Comparison of ENCODE assay signal across 8 cellular contexts in the genomic region with DNA sequence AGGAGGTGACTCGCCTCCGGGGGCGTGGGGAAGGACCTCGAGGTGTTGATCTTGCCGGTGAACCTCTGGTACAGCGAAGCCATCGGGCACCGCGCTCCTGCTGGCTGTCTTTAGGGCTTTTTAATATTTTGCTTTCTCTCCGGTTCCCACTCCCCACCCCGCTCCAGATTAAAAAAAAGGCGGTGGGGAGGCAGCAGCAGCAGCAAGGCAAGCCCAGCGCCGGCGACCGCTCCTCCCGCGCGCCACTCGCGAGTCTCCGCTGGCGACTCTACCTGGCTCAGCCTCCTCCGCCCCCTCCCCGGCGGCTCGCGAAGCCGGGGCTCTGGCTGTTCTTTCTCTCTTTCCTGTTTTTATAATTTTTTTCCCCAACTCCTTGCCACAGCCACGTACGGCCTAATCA.
A peak's percentile ranks its signal among the peaks of the same experiment; 100 is the strongest.
DNase-seq lines count a peak whose midpoint lies in the region; ATAC-seq and TF ChIP-seq lines count a peak whose summit lies in the region.
"Not testable (repeated sequence)": the region's sequence is repeated elsewhere in the genome, so short reads cannot be mapped to it uniquely, and the experiment has no call there.

No MANE protein-coding gene starts in this region.

- not testable (repeated sequence) for H4K20me1 ChIP-seq in neural progenitor cell (ENCODE audit: low read depth)

- H3K9me3 ChIP-seq in BE2C; HUES48 (ENCODE audit: control insufficient read depth, insufficient read depth, low read length); T-helper 17 cell (ENCODE audit: control insufficient read depth, low read length, poor library complexity, severe bottlenecking); ectodermal cell (ENCODE audit: control insufficient read depth, low read length); iPS-18a (ENCODE audit: control insufficient read depth, low read depth, low read length); neural progenitor cell (ENCODE audit: low read depth): not testable (repeated sequence)

- not testable (repeated sequence) for DNase-seq in BE2C; T-helper 17 cell; stimulated activated naive B cell treated with anti-CD40 and anti-IgM and Interleukin-4, amounts not matched to agents 10 μg/mL and 1 μg/mL and 100 μg/mL, for 72 hours
- DNase-seq in activated naive CD4-positive, alpha-beta T cell treated with anti-CD3 and anti-CD28 coated beads for 36 hours, result peak; percentile 14
- peak; percentile 21 for DNase-seq in neural progenitor cell (ENCODE audit: low spot score)

- not testable (repeated sequence) for TF ChIP-seq CTCF in BE2C (IDR thresholded peaks at IDR 0.05; ENCODE audit: low read depth, low read length); neural progenitor cell (IDR thresholded peaks at IDR 0.05)

- intact Hi-C loops in activated naive CD4-positive, alpha-beta T cell treated with anti-CD3 and anti-CD28 coated beads for 36 hours (cut with micrococcal nuclease), result loop anchor here (1.0 to 10.0 kb wide), 2 partner anchors 164 to 243 kb away; no protein-coding TSS in a partner anchor

- peak overlapping the region; percentile 31 for H3K4me3 ChIP-seq in BE2C (ENCODE audit: low read depth, low read length)
- H3K4me3 ChIP-seq in HUES48 (ENCODE audit: low read depth, low read length), result peak overlapping the region; percentile 56
- peak overlapping the region; percentile 11 for H3K4me3 ChIP-seq in ectodermal cell (ENCODE audit: insufficient read depth, low read depth, low read length)
- peak overlapping the region; percentile 51 for H3K4me3 ChIP-seq in iPS-18a (ENCODE audit: low read length)
- H3K4me3 ChIP-seq in neural progenitor cell, result peak overlapping the region; percentile 48

- not testable (repeated sequence) for H3K9me3 Mint-ChIP-seq in activated naive CD4-positive, alpha-beta T cell treated with anti-CD3 and anti-CD28 coated beads for 36 hours; neural progenitor cell; stimulated activated naive B cell treated with anti-CD40 and anti-IgM and Interleukin-4, amounts not matched to agents 10 μg/mL and 1 μg/mL and 100 μg/mL, for 72 hours

- H3K79me2 ChIP-seq in neural progenitor cell (ENCODE audit: low read depth), result not testable (repeated sequence)

- H3K27ac Mint-ChIP-seq in T-helper 17 cell; activated naive CD4-positive, alpha-beta T cell treated with anti-CD3 and anti-CD28 coated beads for 36 hours; neural progenitor cell; stimulated activated naive B cell treated with anti-CD40 and anti-IgM and Interleukin-4, amounts not matched to agents 10 μg/mL and 1 μg/mL and 100 μg/mL, for 72 hours: not testable (repeated sequence)

- not testable (repeated sequence) for H3K36me3 ChIP-seq in BE2C; HUES48 (ENCODE audit: control insufficient read depth, insufficient read depth, low read length); ectodermal cell (ENCODE audit: control insufficient read depth, insufficient read depth, low read length); iPS-18a (ENCODE audit: control insufficient read depth, low read depth, low read length); neural progenitor cell

- peaks cover 21% of the 10 kb centered on the region for H3K27me3 Mint-ChIP-seq in T-helper 17 cell
- H3K27me3 Mint-ChIP-seq in activated naive CD4-positive, alpha-beta T cell treated with anti-CD3 and anti-CD28 coated beads for 36 hours (ENCODE audit: low read depth), result peaks cover 17% of the 10 kb centered on the region
- not testable (repeated sequence) for H3K27me3 Mint-ChIP-seq in neural progenitor cell (ENCODE audit: insufficient read depth, low read depth)
- peaks cover 10 to 39% of the 10 kb centered on the region in 2 donors for H3K27me3 Mint-ChIP-seq in stimulated activated naive B cell treated with anti-CD40 and anti-IgM and Interleukin-4, amounts not matched to agents 10 μg/mL and 1 μg/mL and 100 μg/mL, for 72 hours

- H3K4me3 Mint-ChIP-seq in T-helper 17 cell (peak overlapping the region; percentile 77), neural progenitor cell (peak overlapping the region; percentile 86)
- H3K4me3 Mint-ChIP-seq in activated naive CD4-positive, alpha-beta T cell treated with anti-CD3 and anti-CD28 coated beads for 36 hours, result peak overlapping the region; percentile 77
- peak overlapping the region; percentile 77 to 82 for H3K4me3 Mint-ChIP-seq in stimulated activated naive B cell treated with anti-CD40 and anti-IgM and Interleukin-4, amounts not matched to agents 10 μg/mL and 1 μg/mL and 100 μg/mL, for 72 hours

- ATAC-seq in T-helper 17 cell, result peak; percentile 10
- peak in 1 of 2 donors; percentile 24 for ATAC-seq in stimulated activated naive B cell treated with anti-CD40 and anti-IgM and Interleukin-4, amounts not matched to agents 10 μg/mL and 1 μg/mL and 100 μg/mL, for 72 hours (replicated peaks)

- H3K27ac ChIP-seq in HUES48 (ENCODE audit: low read depth, low read length); ectodermal cell (ENCODE audit: insufficient read depth, low read depth, low read length, poor library complexity, severe bottlenecking); iPS-18a (ENCODE audit: low read length); neural progenitor cell: not testable (repeated sequence)

- CTCF ChIA-PET in activated naive CD4-positive, alpha-beta T cell treated with anti-CD3 and anti-CD28 coated beads for 36 hours (lab: Charles Lee), result interaction anchor here (0.6 kb wide), 1 partner anchor 322 kb away, joined by 3 read pairs; no protein-coding TSS in a partner anchor

- H3K9ac ChIP-seq in HUES48 (ENCODE audit: low read depth, low read length); iPS-18a (ENCODE audit: low read length); neural progenitor cell: not testable (repeated sequence)

- peak overlapping the region; percentile 80 for H3K4me2 ChIP-seq in neural progenitor cell

- not testable (repeated sequence) for H2AFZ ChIP-seq in neural progenitor cell (replicated peaks)

- H3F3A ChIP-seq in neural progenitor cell (ENCODE audit: low read depth), result not testable (repeated sequence)

- H3K36me3 Mint-ChIP-seq in T-helper 17 cell (ENCODE audit: low read depth); activated naive CD4-positive, alpha-beta T cell treated with anti-CD3 and anti-CD28 coated beads for 36 hours (ENCODE audit: low read depth); neural progenitor cell; stimulated activated naive B cell treated with anti-CD40 and anti-IgM and Interleukin-4, amounts not matched to agents 10 μg/mL and 1 μg/mL and 100 μg/mL, for 72 hours: not testable (repeated sequence)

- H3K27me3 ChIP-seq in BE2C, result not testable (repeated sequence)
- H3K27me3 ChIP-seq in HUES48 (ENCODE audit: control insufficient read depth, insufficient read depth, low read length), result peaks cover 20% of the 10 kb centered on the region
- H3K27me3 ChIP-seq in ectodermal cell (ENCODE audit: control insufficient read depth, insufficient read depth, low read length, poor library complexity, severe bottlenecking), result peaks cover 49% of the 10 kb centered on the region
- peaks cover 28% of the 10 kb centered on the region for H3K27me3 ChIP-seq in iPS-18a (ENCODE audit: control insufficient read depth, insufficient read depth, low read length)
- peaks cover 77% of the 10 kb centered on the region for H3K27me3 ChIP-seq in neural progenitor cell

- WGBS in ectodermal cell, 2 experiments, result 0 to 1% methylated on average over 23 to 31 of the region's 31 CpGs

- not testable (repeated sequence) for H3K4me1 Mint-ChIP-seq in T-helper 17 cell, neural progenitor cell
- peaks cover 16% of the 10 kb centered on the region for H3K4me1 Mint-ChIP-seq in activated naive CD4-positive, alpha-beta T cell treated with anti-CD3 and anti-CD28 coated beads for 36 hours (ENCODE audit: low read depth)
- H3K4me1 Mint-ChIP-seq in stimulated activated naive B cell treated with anti-CD40 and anti-IgM and Interleukin-4, amounts not matched to agents 10 μg/mL and 1 μg/mL and 100 μg/mL, for 72 hours, result peaks cover 7 to 12% of the 10 kb centered on the region in 2 donors

- not testable (repeated sequence) for H3K4me1 ChIP-seq in BE2C; HUES48 (ENCODE audit: control insufficient read depth, insufficient read depth, low read length); ectodermal cell (ENCODE audit: control insufficient read depth, insufficient read depth, low read length); iPS-18a (ENCODE audit: control insufficient read depth, low read depth, low read length); neural progenitor cell
